In the genomic region with DNA sequence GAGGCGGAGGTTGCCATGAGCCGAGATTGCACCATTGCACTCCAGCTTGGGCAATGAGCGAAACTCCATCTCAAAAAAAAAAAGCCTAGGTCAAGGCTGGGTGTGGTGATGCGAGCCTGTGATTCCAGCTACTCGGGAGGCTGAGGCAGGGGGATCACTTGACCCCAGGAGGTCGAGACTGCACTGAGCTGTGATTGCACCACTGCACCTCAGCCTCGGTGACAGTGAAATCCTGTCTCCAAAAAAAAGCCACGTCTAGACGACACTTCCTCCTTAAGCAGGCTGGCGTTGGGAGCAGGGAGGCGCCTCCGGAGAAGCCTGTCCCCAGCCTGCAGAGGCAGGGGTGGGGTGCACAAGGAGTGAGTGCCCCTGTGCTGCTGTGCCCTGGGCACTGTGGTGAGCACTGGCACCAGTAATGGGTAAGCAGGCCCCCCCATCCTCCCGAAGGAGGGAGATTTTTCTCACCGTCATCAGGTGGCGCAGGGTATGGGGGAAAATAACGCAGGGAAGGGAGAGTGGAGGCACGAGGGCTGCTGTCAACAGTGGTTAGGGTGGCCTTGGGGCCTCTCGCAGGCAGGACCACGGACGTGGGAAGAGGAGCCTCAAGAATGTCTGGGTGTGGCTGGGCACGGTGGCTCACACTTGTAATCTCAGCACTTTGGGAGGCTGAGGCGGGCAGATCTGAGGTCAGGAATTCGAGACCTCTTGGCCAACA, we compare ENCODE assay signal across 5 cellular contexts.
A peak's percentile ranks its signal among the peaks of the same experiment; 100 is the strongest.
DNase-seq lines count a peak whose midpoint lies in the region; ATAC-seq lines count a peak whose summit lies in the region.

No MANE protein-coding gene starts in this region.

- ATAC-seq in HG02938 (IDR thresholded peaks at IDR 0.05; ENCODE audit: unreplicated experiment): no peak

- DNase-seq in NOMO-1 (lab: John Stamatoyannopoulos, UW; ENCODE audit: unreplicated experiment in 2 of 2) (peak; percentile 19 to 33), dedifferentiated amniotic fluid mesenchymal stem cell (ENCODE audit: extremely low spot score) (no peak)
- peak; percentile 16 for DNase-seq in activated effector memory CD4-positive, alpha-beta T cell treated with Interleukin-2 at 50 U/mL for 16 hours
- DNase-seq in stimulated activated CD8-positive, alpha-beta memory T cell treated with anti-CD3 and anti-CD28 coated beads, Interleukin-2, amount 100 ng/mL, for 48 hours (ENCODE audit: low read depth in 2 of 2): peak; percentile 60 to 73
